In genomic region chr3:105584351-105584790, GRCh38 we compare ENCODE assay signal across 1 cellular context.
TF ChIP-seq lines count a peak whose summit lies in the region.

No MANE protein-coding gene starts in this region.

TF ChIP-seq in HepG2, 621 proteins besides CTCF, POLR2A, EP300 and RAD21 (continued from another document):
- no peak for TF ChIP-seq ZNF646 (CRISPR knock-in tag; IDR thresholded peaks at IDR 0.05)
- TF ChIP-seq PHB2 (IDR thresholded peaks at IDR 0.05; ENCODE audit: partially characterized antibody): no peak
- no peak for TF ChIP-seq JUND (CRISPR knock-in tag; IDR thresholded peaks at IDR 0.05)
- no peak for TF ChIP-seq SSRP1 (CRISPR knock-in tag; IDR thresholded peaks at IDR 0.05)
- TF ChIP-seq, protein P1, sequence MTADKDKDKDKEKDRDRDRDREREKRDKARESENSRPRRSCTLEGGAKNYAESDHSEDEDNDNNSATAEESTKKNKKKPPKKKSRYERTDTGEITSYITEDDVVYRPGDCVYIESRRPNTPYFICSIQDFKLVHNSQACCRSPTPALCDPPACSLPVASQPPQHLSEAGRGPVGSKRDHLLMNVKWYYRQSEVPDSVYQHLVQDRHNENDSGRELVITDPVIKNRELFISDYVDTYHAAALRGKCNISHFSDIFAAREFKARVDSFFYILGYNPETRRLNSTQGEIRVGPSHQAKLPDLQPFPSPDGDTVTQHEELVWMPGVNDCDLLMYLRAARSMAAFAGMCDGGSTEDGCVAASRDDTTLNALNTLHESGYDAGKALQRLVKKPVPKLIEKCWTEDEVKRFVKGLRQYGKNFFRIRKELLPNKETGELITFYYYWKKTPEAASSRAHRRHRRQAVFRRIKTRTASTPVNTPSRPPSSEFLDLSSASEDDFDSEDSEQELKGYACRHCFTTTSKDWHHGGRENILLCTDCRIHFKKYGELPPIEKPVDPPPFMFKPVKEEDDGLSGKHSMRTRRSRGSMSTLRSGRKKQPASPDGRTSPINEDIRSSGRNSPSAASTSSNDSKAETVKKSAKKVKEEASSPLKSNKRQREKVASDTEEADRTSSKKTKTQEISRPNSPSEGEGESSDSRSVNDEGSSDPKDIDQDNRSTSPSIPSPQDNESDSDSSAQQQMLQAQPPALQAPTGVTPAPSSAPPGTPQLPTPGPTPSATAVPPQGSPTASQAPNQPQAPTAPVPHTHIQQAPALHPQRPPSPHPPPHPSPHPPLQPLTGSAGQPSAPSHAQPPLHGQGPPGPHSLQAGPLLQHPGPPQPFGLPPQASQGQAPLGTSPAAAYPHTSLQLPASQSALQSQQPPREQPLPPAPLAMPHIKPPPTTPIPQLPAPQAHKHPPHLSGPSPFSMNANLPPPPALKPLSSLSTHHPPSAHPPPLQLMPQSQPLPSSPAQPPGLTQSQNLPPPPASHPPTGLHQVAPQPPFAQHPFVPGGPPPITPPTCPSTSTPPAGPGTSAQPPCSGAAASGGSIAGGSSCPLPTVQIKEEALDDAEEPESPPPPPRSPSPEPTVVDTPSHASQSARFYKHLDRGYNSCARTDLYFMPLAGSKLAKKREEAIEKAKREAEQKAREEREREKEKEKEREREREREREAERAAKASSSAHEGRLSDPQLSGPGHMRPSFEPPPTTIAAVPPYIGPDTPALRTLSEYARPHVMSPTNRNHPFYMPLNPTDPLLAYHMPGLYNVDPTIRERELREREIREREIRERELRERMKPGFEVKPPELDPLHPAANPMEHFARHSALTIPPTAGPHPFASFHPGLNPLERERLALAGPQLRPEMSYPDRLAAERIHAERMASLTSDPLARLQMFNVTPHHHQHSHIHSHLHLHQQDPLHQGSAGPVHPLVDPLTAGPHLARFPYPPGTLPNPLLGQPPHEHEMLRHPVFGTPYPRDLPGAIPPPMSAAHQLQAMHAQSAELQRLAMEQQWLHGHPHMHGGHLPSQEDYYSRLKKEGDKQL (CRISPR knock-in tag; IDR thresholded peaks at IDR 0.05; ENCODE audit: low read depth): no peak
- no peak for TF ChIP-seq ZNF678 (CRISPR knock-in tag; IDR thresholded peaks at IDR 0.05)
- no peak for TF ChIP-seq GATA4 (IDR thresholded peaks at IDR 0.05; ENCODE audit: borderline replicate concordance, low read depth)
